Comparison of ENCODE assay signal across 8 cellular contexts in genomic region chr7:106660862-106661720, GRCh38. TPM values are rescaled to one million over a fixed set of nuclear protein-coding genes. Genes with fewer than 3 reads are reported as not detected.
DNase-seq lines count a peak whose midpoint lies in the region; ATAC-seq, FAIRE-seq and TF ChIP-seq lines count a peak whose summit lies in the region.

Gene CCDC71L, minus strand, starts transcription at chr7:106661158. Its CDS starts 262 bp downstream, at chr7:106660896.

- H3K36me3 Mint-ChIP-seq in central memory CD8-positive, alpha-beta T cell (ENCODE audit: insufficient read depth) = peaks cover 12% of the 10 kb centered on the region

- peak within 1 kb of the TSS; percentile 90 for H3K27ac Mint-ChIP-seq in central memory CD8-positive, alpha-beta T cell (ENCODE audit: low read depth)

- no peaks in the 10 kb centered on the region for H3K9me3 Mint-ChIP-seq in central memory CD8-positive, alpha-beta T cell

- no peaks in the 10 kb centered on the region for H3K27me3 Mint-ChIP-seq in central memory CD8-positive, alpha-beta T cell

- no peaks in the 10 kb centered on the region for H3K9me3 ChIP-seq in AG04450 (ENCODE audit: control insufficient read depth, insufficient read depth, low read length)
- no peaks in the 10 kb centered on the region for H3K9me3 ChIP-seq in kidney (ENCODE audit: control insufficient read depth in 1 of 2, low read length in 2 of 2)

- TF ChIP-seq CTCF in AG04450 (IDR thresholded peaks at IDR 0.05; ENCODE audit: low read depth, low read length) (no peak), kidney (IDR thresholded peaks at IDR 0.05; ENCODE audit: borderline replicate concordance, extremely low read depth, insufficient read depth) (no peak)

- POLR2A ChIA-PET in AG04450 (lab: Yijun Ruan, JAX) = interaction anchor here (0.7 to 1.0 kb wide), 3 partner anchors 76 to 482 kb away, joined by 3 to 7 read pairs (median 3); no protein-coding TSS in a partner anchor

- in situ Hi-C loops in GM18951 (cut with MboI; ENCODE audit: low sequenced_read_pairs, unreplicated experiment) = no loop called here

- peak; percentile 84 for DNase-seq in AG04450 (ENCODE audit: low read depth, low spot score)
- peak; percentile 85 for DNase-seq in NCI-H345 treated with DMSO at 0.1 percent for 48 hours (lab: John Stamatoyannopoulos, UW; ENCODE audit: unreplicated experiment)
- DNase-seq in activated CD4-positive, CD25-positive, alpha-beta regulatory T cell treated with anti-CD3 and anti-CD28 coated beads, Interleukin-2, amount 50 U/mL, for 16 hours (ENCODE audit: low read depth, low spot score) = peak; percentile 81
- DNase-seq in central memory CD8-positive, alpha-beta T cell (ENCODE audit: low spot score in 2 of 2) = peak; percentile 87 to 91
- DNase-seq in kidney = peak; percentile 99
- DNase-seq in stimulated activated CD4-positive, alpha-beta T cell treated with anti-CD3 and anti-CD28 coated beads, Interleukin-15, amount 100 ng/mL, for 24 hours = peak; percentile 95

- peak within 1 kb of the TSS; percentile 87 for H3K27ac ChIP-seq in AG04450 (ENCODE audit: low read depth, low read length)
- H3K27ac ChIP-seq in kidney (ENCODE audit: low read depth in 2 of 2, low read length in 2 of 2) = peak within 1 kb of the TSS; percentile 78 to 93

- TF ChIP-seq POLR2A in GM18951 (IDR thresholded peaks at IDR 0.05; ENCODE audit: extremely low read depth, insufficient read depth, insufficient read length) = peak; percentile 69

- intact Hi-C loops in kidney (cut with DNase I) = loop anchor here (10.0 kb wide), 1 partner anchor 74 kb away; no protein-coding TSS in a partner anchor

- H3K4me3 Mint-ChIP-seq in central memory CD8-positive, alpha-beta T cell = peak within 1 kb of the TSS; percentile 87

- no peaks in the 10 kb centered on the region for H3K27me3 ChIP-seq in AG04450 (ENCODE audit: control insufficient read depth, insufficient read depth, low read length)

- CTCF ChIA-PET in AG04450 (lab: Charles Lee) = interaction anchor here (0.6 to 4.9 kb wide), 22 partner anchors 9 to 488 kb away, joined by 3 to 55 read pairs (median 3); partner anchors contain the start of gene NAMPT

- peaks cover 13% of the 10 kb centered on the region for H3K4me1 Mint-ChIP-seq in central memory CD8-positive, alpha-beta T cell

- H3K4me1 ChIP-seq in kidney (ENCODE audit: control insufficient read depth in 1 of 2, insufficient read depth in 1 of 2, low read depth in 1 of 2, low read length in 2 of 2) = peaks cover 3 to 7% of the 10 kb centered on the region in 2 donors

- H3K4me3 ChIP-seq in AG04450 (ENCODE audit: low read depth, low read length) (peak within 1 kb of the TSS; percentile 95), kidney (ENCODE audit: low read length in 2 of 2) (peak within 1 kb of the TSS; percentile 60 to 89)

- H3K36me3 ChIP-seq in kidney (ENCODE audit: control insufficient read depth in 1 of 2, insufficient read depth in 2 of 2, low read length in 2 of 2) = no peaks in the 10 kb centered on the region

- FAIRE-seq in kidney (lab: Jason Lieb, UNC) = peak; percentile 60

- ATAC-seq in HG03196 (IDR thresholded peaks at IDR 0.05; ENCODE audit: unreplicated experiment) = peak; percentile 65
- peak; percentile 78 for ATAC-seq in central memory CD8-positive, alpha-beta T cell (replicated peaks; ENCODE audit: extremely low read depth, poor library complexity, severe bottlenecking)

- peak within 1 kb of the TSS; percentile 73 to 96 for H3K9ac ChIP-seq in kidney (ENCODE audit: low read length in 2 of 2)

RNA-seq across cellular contexts. Expression of gene CCDC71L, which starts in this region (rescaled TPM):
- 15.8 and 16.9 TPM in 2 replicates for polyA plus RNA-seq in AG04450 (2011; rRNA removed)
- polyA minus RNA-seq in AG04450 (2011; rRNA and poly(A)+ RNA removed) = 6.6 and 6.8 TPM in 2 replicates
- 26.2 TPM for total RNA-seq in kidney
- 9.4 TPM for polyA plus RNA-seq in kidney (ENCODE audit: insufficient read depth, low read depth, low replicate concordance)

Comparison
In these comparisons a context has a peak if more than half of its experiments do, and no peak if none do; other contexts are left out.
1. Peak in every context shown above with its lines: DNase-seq, ATAC-seq, H3K4me3 ChIP-seq and H3K27ac ChIP-seq.